Comparison of ENCODE assay signal across 8 cellular contexts in genomic region chr11:65571940-65572339, GRCh38. TPM values are rescaled to one million over a fixed set of nuclear protein-coding genes. Genes with fewer than 3 reads are reported as not detected.
DNase-seq lines count a peak whose midpoint lies in the region; ATAC-seq and TF ChIP-seq lines count a peak whose summit lies in the region.

No MANE protein-coding gene starts in this region.

- intact Hi-C loops in Calu3 (cut with micrococcal nuclease; ENCODE audit: unreplicated experiment) (loop anchor here (2.0 kb wide), 1 partner anchor 31 kb away; no protein-coding TSS in a partner anchor), sigmoid colon (cut with DNase I) (loop anchor here (1.0 to 5.0 kb wide), 5 partner anchors 13 to 285 kb away; partner anchors contain the start of genes CFL1, LTBP3, MAP3K11 and NEAT1)

- DNase-seq in Calu3 = peak; percentile 63
- DNase-seq in T-helper 2 cell treated with Interferon-gamma antibody and Interleukin-4, amounts not matched to agents 5 μg/mL and 100 μg/mL, for 36 hours (ENCODE audit: low spot score) = no peak
- peak; percentile 45 for DNase-seq in fibroblast of peridontal ligament (ENCODE audit: extremely low read depth)
- DNase-seq in sigmoid colon = no peak
- DNase-seq in NCI-H1694 treated with DMSO at 0.1 percent for 48 hours (lab: John Stamatoyannopoulos, UW) = no peak
- DNase-seq in activated gamma-delta T cell treated with Interleukin-2 at 50 U/mL for 16 hours = no peak

- H3K4me1 Mint-ChIP-seq in Calu3 (ENCODE audit: low read depth, unreplicated experiment) = peaks cover 46% of the 10 kb centered on the region
- H3K4me1 Mint-ChIP-seq in T-helper 2 cell treated with Interferon-gamma antibody and Interleukin-4, amounts not matched to agents 5 μg/mL and 100 μg/mL, for 36 hours (ENCODE audit: low read depth) = peaks cover 47% of the 10 kb centered on the region

- no TSS peak for BruUV-seq in Calu3 (replicated peaks; lab: Mats Ljungman, UMichigan)

- H3K27ac Mint-ChIP-seq in Calu3 (ENCODE audit: unreplicated experiment) = peak overlapping the region; percentile 88
- H3K27ac Mint-ChIP-seq in T-helper 2 cell treated with Interferon-gamma antibody and Interleukin-4, amounts not matched to agents 5 μg/mL and 100 μg/mL, for 36 hours = peak overlapping the region; percentile 93

- TF ChIP-seq EP300 in sigmoid colon (IDR thresholded peaks at IDR 0.05) = no peak

- H3K4me3 Mint-ChIP-seq in Calu3 (ENCODE audit: low read depth, unreplicated experiment) = peak overlapping the region; percentile 79
- H3K4me3 Mint-ChIP-seq in T-helper 2 cell treated with Interferon-gamma antibody and Interleukin-4, amounts not matched to agents 5 μg/mL and 100 μg/mL, for 36 hours = peak overlapping the region; percentile 100

- H3K9ac ChIP-seq in HUES48 (ENCODE audit: low read depth, low read length) = no peak overlapping the region

- H3K9me3 ChIP-seq in HUES48 (ENCODE audit: control insufficient read depth, insufficient read depth, low read length) = no peaks in the 10 kb centered on the region
- no peaks in the 10 kb centered on the region for H3K9me3 ChIP-seq in sigmoid colon

- H3K36me3 ChIP-seq in HUES48 (ENCODE audit: control insufficient read depth, insufficient read depth, low read length) (0 out of 2 replicates have a peak, but pooled peaks cover 2% of the 10 kb centered on the region), sigmoid colon (peaks cover 0 to 6% (median 0%) of the 10 kb centered on the region in 4 donors)

- no peaks in the 10 kb centered on the region for H3K9me3 Mint-ChIP-seq in Calu3 (ENCODE audit: low read depth, unreplicated experiment)
- no peaks in the 10 kb centered on the region for H3K9me3 Mint-ChIP-seq in T-helper 2 cell treated with Interferon-gamma antibody and Interleukin-4, amounts not matched to agents 5 μg/mL and 100 μg/mL, for 36 hours

- no peak for ATAC-seq in GM18498 (IDR thresholded peaks at IDR 0.05; ENCODE audit: unreplicated experiment)

- H3K4me1 ChIP-seq in HUES48 (ENCODE audit: control insufficient read depth, insufficient read depth, low read length) (peaks cover 24% of the 10 kb centered on the region), sigmoid colon (peaks cover 0 to 75% (median 65%) of the 10 kb centered on the region in 4 donors)

- H3K27ac ChIP-seq in HUES48 (ENCODE audit: low read depth, low read length) (no peak overlapping the region), sigmoid colon (peak overlapping the region; percentile 91 to 98 (median 98))

- H3K27me3 ChIP-seq in HUES48 (ENCODE audit: control insufficient read depth, insufficient read depth, low read length) (peaks cover 22% of the 10 kb centered on the region), sigmoid colon (no peaks in the 10 kb centered on the region)

- H3K36me3 Mint-ChIP-seq in Calu3 (ENCODE audit: insufficient read depth, unreplicated experiment) = peaks cover 88% of the 10 kb centered on the region
- peaks cover 24% of the 10 kb centered on the region for H3K36me3 Mint-ChIP-seq in T-helper 2 cell treated with Interferon-gamma antibody and Interleukin-4, amounts not matched to agents 5 μg/mL and 100 μg/mL, for 36 hours (ENCODE audit: low read depth)

- peak overlapping the region; percentile 60 for H3K4me3 ChIP-seq in HUES48 (ENCODE audit: low read depth, low read length)
- H3K4me3 ChIP-seq in sigmoid colon = peak overlapping the region; percentile 51 to 99 (median 87)

- peak; percentile 42 for TF ChIP-seq CTCF in Calu3 (IDR thresholded peaks at IDR 0.05; ENCODE audit: unreplicated experiment)
- peak; percentile 35 to 46 (median 40) for TF ChIP-seq CTCF in sigmoid colon (IDR thresholded peaks at IDR 0.05)

- H3K27me3 Mint-ChIP-seq in Calu3 (ENCODE audit: unreplicated experiment) = no peaks in the 10 kb centered on the region
- no peaks in the 10 kb centered on the region for H3K27me3 Mint-ChIP-seq in T-helper 2 cell treated with Interferon-gamma antibody and Interleukin-4, amounts not matched to agents 5 μg/mL and 100 μg/mL, for 36 hours (ENCODE audit: low read depth)

- CTCF ChIA-PET in Calu3 (lab: Charles Lee) = interaction anchor here (0.7 to 4.0 kb wide), 4 partner anchors 31 to 77 kb away, joined by 3 to 39 read pairs (median 5); partner anchors contain the start of gene PCNX3

- TF ChIP-seq POLR2A in sigmoid colon (IDR thresholded peaks at IDR 0.05) = no peak

- WGBS in sigmoid colon, 2 donors = 4 to 10% methylated on average over 11 of the region's 11 CpGs

RNA-seq across cellular contexts. Expression of gene FAM89B, which starts 0.4 kb away (rescaled TPM):
- total RNA-seq in Calu3 (2022) = 29.8 and 30.6 TPM in 2 replicates
- 10 to 100 TPM; 61.2 to 96.7 (median 91.6) TPM for total RNA-seq in sigmoid colon
- 10 to 100 TPM; 34.0 to 63.3 (median 38.4) TPM for polyA plus RNA-seq in sigmoid colon

RNA-seq across cellular contexts. Expression of gene ZNRD2, which starts 1.7 kb away (rescaled TPM):
- total RNA-seq in Calu3 (2022) (40.7 and 45.3 TPM in 2 replicates), sigmoid colon (10 to 100 TPM; 24.9 to 61.0 (median 58.5) TPM)
- 10 to 100 TPM; 30.7 to 52.6 (median 36.6) TPM for polyA plus RNA-seq in sigmoid colon

RNA-seq across cellular contexts. Expression of gene EHBP1L1, which starts 3.9 kb away (rescaled TPM):
- total RNA-seq in Calu3 (2022) (73.7 and 81.0 TPM in 2 replicates), sigmoid colon (100 to 1,000 TPM; 148 to 366 (median 194) TPM)
- 10 to 100 TPM; 31.2 to 71.2 (median 71.2) TPM for polyA plus RNA-seq in sigmoid colon

RNA-seq across cellular contexts. Expression of gene LTBP3, which starts 13.8 kb away (rescaled TPM):
- total RNA-seq in Calu3 (2022) (166 and 169 TPM in 2 replicates), sigmoid colon (100 to 1,000 TPM in 2 of 4 donors, 10 to 100 TPM in 2; 79.6 to 268 (median 117) TPM)
- polyA plus RNA-seq in sigmoid colon = 10 to 100 TPM in 1 of 3 donors, 1 to 10 TPM in 2; 3.9 to 34.0 (median 9.6) TPM

RNA-seq across cellular contexts. Expression of gene KCNK7, which starts 23.7 kb away (rescaled TPM):
- total RNA-seq in Calu3 (2022) (1.2 and 1.4 TPM in 2 replicates), sigmoid colon (under 1 TPM in 2 of 4 donors, not detected in 2; 0.54 to 0.71 TPM)
- polyA plus RNA-seq in sigmoid colon = 1 to 10 TPM in 1 of 3 donors, not detected in 2; 1.4 TPM

Comparison
In these comparisons a context has a peak if more than half of its experiments do, and no peak if none do; other contexts are left out.
1. DNase-seq: peak in Calu3 (single experiment) and fibroblast of peridontal ligament (single experiment); none in T-helper 2 cell treated with Interferon-gamma antibody and Interleukin-4, amounts not matched to agents 5 μg/mL and 100 μg/mL, for 36 hours (single experiment), sigmoid colon (single experiment), NCI-H1694 treated with DMSO at 0.1 percent for 48 hours (single experiment) and activated gamma-delta T cell treated with Interleukin-2 at 50 U/mL for 16 hours (single experiment).